1 cellular context compared by ENCODE assay signal in genomic region chr22:36261675-36262074, GRCh38. TPM values are rescaled to one million over a fixed set of nuclear protein-coding genes. Genes with fewer than 3 reads are reported as not detected.
"Had no signal": no experiment of that assay in that cellular context is flagged by ENCODE, and none has a peak within 500 bp of the region (broad histone marks: within the 10 kb centered on the region; RNA-seq: fewer than 3 reads in every experiment).

No MANE protein-coding gene starts in this region.

RNA-seq across cellular contexts. Expression of gene APOL1, which starts 8.7 kb away (rescaled TPM):
- total RNA-seq: smooth muscle cell had no signal
